14 cellular contexts compared by ENCODE assay signal in the genomic region with DNA sequence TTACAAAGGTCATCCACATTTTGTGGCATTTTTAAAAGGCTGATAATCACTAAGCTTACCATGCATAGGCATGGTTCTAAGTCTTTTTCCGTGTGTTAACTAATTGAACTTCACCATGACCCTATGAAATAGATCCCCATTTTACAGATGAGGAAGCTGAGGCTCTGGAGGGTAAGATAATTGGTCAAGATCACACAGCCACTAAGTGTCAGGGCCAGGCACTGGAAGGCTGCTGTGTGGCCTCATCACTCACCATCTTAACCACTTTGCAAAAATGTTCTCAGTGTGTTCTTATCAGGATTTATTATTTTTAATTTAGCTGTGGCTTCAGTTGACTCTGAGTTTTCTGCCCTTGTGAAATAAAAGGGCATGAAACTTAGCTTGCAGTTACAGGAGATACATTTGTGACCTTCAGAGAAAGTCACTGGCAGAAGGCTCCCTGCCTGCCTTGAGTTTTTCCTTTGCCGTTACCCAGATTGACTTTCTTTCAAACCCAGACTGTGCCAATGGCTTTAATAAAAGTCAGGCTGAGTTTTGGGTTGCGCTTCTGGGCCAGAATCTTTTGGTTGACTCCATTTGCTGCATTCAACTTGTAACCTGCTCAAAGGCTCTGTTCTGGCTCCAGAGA.
"Had no signal": no experiment of that assay in that cellular context is flagged by ENCODE, and none has a peak within 500 bp of the region (broad histone marks: within the 10 kb centered on the region; RNA-seq: fewer than 3 reads in every experiment).

No MANE protein-coding gene starts in this region.

- H3K4me3 ChIP-seq: esophagus muscularis mucosa, upper lobe of left lung had no signal

- H3K4me1 Mint-ChIP-seq: endodermal cell had no signal

- H3K4me1 ChIP-seq: esophagus muscularis mucosa, upper lobe of left lung had no signal

- H3K27me3 ChIP-seq: brain microvascular endothelial cell, esophagus muscularis mucosa, upper lobe of left lung had no signal

- DNase-seq: activated CD4-positive, alpha-beta memory T cell treated with anti-CD3 and anti-CD28 coated beads, Interleukin-2, amount 10 ng/mL, durations not matched to agents 7 days and 5 days; activated CD4-positive, CD25-positive, alpha-beta regulatory T cell treated with anti-CD3 and anti-CD28 coated beads, Interleukin-2, amount 50 U/mL, for 72 hours; activated CD8-positive, alpha-beta memory T cell treated with anti-CD3 and anti-CD28 coated beads, Interleukin-2, amount 50 U/mL, for 48 hours; activated naive CD4-positive, alpha-beta T cell treated with anti-CD3 and anti-CD28 coated beads, Interleukin-2, amount 50 U/mL, for 16 hours; amygdala; endodermal cell; head of caudate nucleus; nephron progenitor cell; stimulated activated CD4-positive, alpha-beta T cell treated with anti-CD3 and anti-CD28 coated beads, Interleukin-2, amount 100 ng/mL, for 48 hours; T-helper 9 cell; upper lobe of left lung had no signal

- H3K4me3 Mint-ChIP-seq: activated CD4-positive, alpha-beta memory T cell treated with anti-CD3 and anti-CD28 coated beads, Interleukin-2, amount 10 ng/mL, durations not matched to agents 7 days and 5 days; endodermal cell; nephron progenitor cell; stimulated activated naive CD8-positive, alpha-beta T cell treated with anti-CD3 and anti-CD28 coated beads, Interleukin-15, Interleukin-2, amounts not matched to agents 100 ng/mL and 50 ng/mL, for 24 hours had no signal

- H3K27me3 Mint-ChIP-seq: activated CD4-positive, alpha-beta memory T cell treated with anti-CD3 and anti-CD28 coated beads, Interleukin-2, amount 10 ng/mL, durations not matched to agents 7 days and 5 days; stimulated activated naive CD8-positive, alpha-beta T cell treated with anti-CD3 and anti-CD28 coated beads, Interleukin-15, Interleukin-2, amounts not matched to agents 100 ng/mL and 50 ng/mL, for 24 hours had no signal

- H3K27ac Mint-ChIP-seq: activated CD4-positive, alpha-beta memory T cell treated with anti-CD3 and anti-CD28 coated beads, Interleukin-2, amount 10 ng/mL, durations not matched to agents 7 days and 5 days; endodermal cell; nephron progenitor cell had no signal

- H3K27ac ChIP-seq: brain microvascular endothelial cell, esophagus muscularis mucosa, upper lobe of left lung had no signal

- H3K36me3 ChIP-seq: brain microvascular endothelial cell, upper lobe of left lung had no signal
